Comparison of ENCODE assay signal across 8 cellular contexts in genomic region chr16:4612977-4613635, GRCh38. TPM values are rescaled to one million over a fixed set of nuclear protein-coding genes. Genes with fewer than 3 reads are reported as not detected.
DNase-seq lines count a peak whose midpoint lies in the region; ATAC-seq, FAIRE-seq and TF ChIP-seq lines count a peak whose summit lies in the region.

No MANE protein-coding gene starts in this region.

- 56% methylated on average over 14 of the region's 14 CpGs for WGBS in liver
- 49 to 62% methylated on average over 5 to 11 of the region's 14 CpGs for WGBS in upper lobe of left lung, 2 donors

- peak overlapping the region; percentile 99 for H3K4me2 ChIP-seq in astrocyte (ENCODE audit: low read length)

- H3K4me3 ChIP-seq in astrocyte (ENCODE audit: insufficient read depth, low read depth, low read length) (peak overlapping the region; percentile 86), liver (ENCODE audit: low read depth in 1 of 3, low read length in 3 of 3) (peak overlapping the region; percentile 85 to 94 (median 89)), upper lobe of left lung (peak overlapping the region; percentile 90 to 100 (median 96))

- H2AFZ ChIP-seq in astrocyte (ENCODE audit: low read depth, low read length): no peak overlapping the region

- no peak overlapping the region for H3K27ac Mint-ChIP-seq in activated T-cell treated with anti-CD3 and anti-CD28 coated beads, Interleukin-2, amount 50 U/mL, for 72 hours
- peak overlapping the region; percentile 26 for H3K27ac Mint-ChIP-seq in astrocyte (ENCODE audit: unreplicated experiment)

- no peak for FAIRE-seq in astrocyte (lab: Jason Lieb, UNC)

- peaks cover 39% of the 10 kb centered on the region for H3K4me1 Mint-ChIP-seq in activated T-cell treated with anti-CD3 and anti-CD28 coated beads, Interleukin-2, amount 50 U/mL, for 72 hours (ENCODE audit: low read depth)
- H3K4me1 Mint-ChIP-seq in astrocyte (ENCODE audit: low read depth, unreplicated experiment): peaks cover 2% of the 10 kb centered on the region

- H3K9me3 ChIP-seq in astrocyte (ENCODE audit: insufficient read depth, low read depth, low read length) (no peaks in the 10 kb centered on the region), liver (ENCODE audit: control insufficient read depth in 4 of 4, low read length in 3 of 4) (no peaks in the 10 kb centered on the region), upper lobe of left lung (no peaks in the 10 kb centered on the region)

- peak overlapping the region; percentile 74 to 76 for H3K4me3 Mint-ChIP-seq in activated T-cell treated with anti-CD3 and anti-CD28 coated beads, Interleukin-2, amount 50 U/mL, for 72 hours
- peak overlapping the region; percentile 88 for H3K4me3 Mint-ChIP-seq in astrocyte (ENCODE audit: unreplicated experiment)

- no peak overlapping the region for H3K27ac ChIP-seq in astrocyte (ENCODE audit: low read depth, low read length)
- peak overlapping the region; percentile 93 to 99 for H3K27ac ChIP-seq in liver (ENCODE audit: low read depth in 1 of 2, low read length in 2 of 2)
- H3K27ac ChIP-seq in upper lobe of left lung: peak overlapping the region; percentile 90 to 96 (median 92)

- peaks cover 55% of the 10 kb centered on the region for H3K79me2 ChIP-seq in astrocyte (ENCODE audit: insufficient read depth, low read length)

- no peak for DNase-seq in activated T-cell treated with anti-CD3 and anti-CD28 coated beads, Interleukin-2, amount 50 U/mL, for 72 hours
- no peak for DNase-seq in activated T-cell treated with anti-CD3 and anti-CD28 coated beads, Interleukin-2, amount 50 U/mL, for 48 hours
- DNase-seq in astrocyte (ENCODE audit: low read depth): no peak
- DNase-seq in upper lobe of left lung: no peak
- no peak for DNase-seq in A172 (ENCODE audit: low spot score)
- no peak for DNase-seq in retina

- H3K9me3 Mint-ChIP-seq in activated T-cell treated with anti-CD3 and anti-CD28 coated beads, Interleukin-2, amount 50 U/mL, for 72 hours: no peaks in the 10 kb centered on the region
- no peaks in the 10 kb centered on the region for H3K9me3 Mint-ChIP-seq in astrocyte (ENCODE audit: unreplicated experiment)

- H3K4me1 ChIP-seq in astrocyte (ENCODE audit: insufficient read depth, low read length) (peaks cover 25% of the 10 kb centered on the region), liver (ENCODE audit: control insufficient read depth in 4 of 4, insufficient read depth in 4 of 4, low read length in 3 of 4) (peaks cover 12 to 53% (median 32%) of the 10 kb centered on the region in 4 donors), upper lobe of left lung (peaks cover 48 to 65% (median 55%) of the 10 kb centered on the region in 4 donors)

- peaks cover 1 to 2% of the 10 kb centered on the region in 2 donors for H3K36me3 Mint-ChIP-seq in activated T-cell treated with anti-CD3 and anti-CD28 coated beads, Interleukin-2, amount 50 U/mL, for 72 hours (ENCODE audit: insufficient read depth in 2 of 2)
- no peaks in the 10 kb centered on the region for H3K36me3 Mint-ChIP-seq in astrocyte (ENCODE audit: low read depth, unreplicated experiment)

- peaks cover 50% of the 10 kb centered on the region for H4K20me1 ChIP-seq in astrocyte (ENCODE audit: insufficient read depth, low read length)

- H3K9ac ChIP-seq in astrocyte (ENCODE audit: low read length): peak overlapping the region; percentile 93
- H3K9ac ChIP-seq in liver (ENCODE audit: low read depth in 1 of 2, low read length in 2 of 2): peak overlapping the region; percentile 68 to 92

- TF ChIP-seq CTCF in astrocyte (IDR thresholded peaks at IDR 0.05; ENCODE audit: insufficient read depth, low read depth, low read length) (no peak), liver (IDR thresholded peaks at IDR 0.05; ENCODE audit: low read depth, low read length, missing input control) (no peak), upper lobe of left lung (IDR thresholded peaks at IDR 0.05) (no peak)

- H3K36me3 ChIP-seq in astrocyte (ENCODE audit: insufficient read depth, low read length): no peaks in the 10 kb centered on the region
- H3K36me3 ChIP-seq in liver (ENCODE audit: control insufficient read depth in 4 of 4, insufficient read depth in 3 of 4, low read depth in 1 of 4, low read length in 3 of 4): peaks cover 0 to 10% (median 4%) of the 10 kb centered on the region in 4 donors
- H3K36me3 ChIP-seq in upper lobe of left lung: peaks cover 9 to 24% (median 14%) of the 10 kb centered on the region in 4 donors

- no peak for TF ChIP-seq POLR2A in upper lobe of left lung (IDR thresholded peaks at IDR 0.05)

- no peak for TF ChIP-seq RAD21 in liver (IDR thresholded peaks at IDR 0.05)

- no peak for TF ChIP-seq EP300 in upper lobe of left lung (IDR thresholded peaks at IDR 0.05)

- H3K27me3 Mint-ChIP-seq in activated T-cell treated with anti-CD3 and anti-CD28 coated beads, Interleukin-2, amount 50 U/mL, for 72 hours (ENCODE audit: low read depth): no peaks in the 10 kb centered on the region
- H3K27me3 Mint-ChIP-seq in astrocyte (ENCODE audit: low read depth, unreplicated experiment): no peaks in the 10 kb centered on the region

- no peak for ATAC-seq in activated T-cell treated with anti-CD3 and anti-CD28 coated beads, Interleukin-2, amount 50 U/mL, for 72 hours (replicated peaks in 1 of 2)
- no peak for ATAC-seq in upper lobe of left lung (ENCODE audit: low FRiP score in 2 of 2)
- ATAC-seq in HG03521 (IDR thresholded peaks at IDR 0.05; ENCODE audit: unreplicated experiment): no peak

- H3K27me3 ChIP-seq in astrocyte (ENCODE audit: insufficient read depth, low read length) (no peaks in the 10 kb centered on the region), liver (ENCODE audit: control insufficient read depth in 4 of 4, insufficient read depth in 4 of 4, low read length in 3 of 4) (no peaks in the 10 kb centered on the region), upper lobe of left lung (no peaks in the 10 kb centered on the region)

TF ChIP-seq in liver, 16 proteins besides CTCF, POLR2A, EP300 and RAD21 (continues in another document):
- TF ChIP-seq, protein P1, sequence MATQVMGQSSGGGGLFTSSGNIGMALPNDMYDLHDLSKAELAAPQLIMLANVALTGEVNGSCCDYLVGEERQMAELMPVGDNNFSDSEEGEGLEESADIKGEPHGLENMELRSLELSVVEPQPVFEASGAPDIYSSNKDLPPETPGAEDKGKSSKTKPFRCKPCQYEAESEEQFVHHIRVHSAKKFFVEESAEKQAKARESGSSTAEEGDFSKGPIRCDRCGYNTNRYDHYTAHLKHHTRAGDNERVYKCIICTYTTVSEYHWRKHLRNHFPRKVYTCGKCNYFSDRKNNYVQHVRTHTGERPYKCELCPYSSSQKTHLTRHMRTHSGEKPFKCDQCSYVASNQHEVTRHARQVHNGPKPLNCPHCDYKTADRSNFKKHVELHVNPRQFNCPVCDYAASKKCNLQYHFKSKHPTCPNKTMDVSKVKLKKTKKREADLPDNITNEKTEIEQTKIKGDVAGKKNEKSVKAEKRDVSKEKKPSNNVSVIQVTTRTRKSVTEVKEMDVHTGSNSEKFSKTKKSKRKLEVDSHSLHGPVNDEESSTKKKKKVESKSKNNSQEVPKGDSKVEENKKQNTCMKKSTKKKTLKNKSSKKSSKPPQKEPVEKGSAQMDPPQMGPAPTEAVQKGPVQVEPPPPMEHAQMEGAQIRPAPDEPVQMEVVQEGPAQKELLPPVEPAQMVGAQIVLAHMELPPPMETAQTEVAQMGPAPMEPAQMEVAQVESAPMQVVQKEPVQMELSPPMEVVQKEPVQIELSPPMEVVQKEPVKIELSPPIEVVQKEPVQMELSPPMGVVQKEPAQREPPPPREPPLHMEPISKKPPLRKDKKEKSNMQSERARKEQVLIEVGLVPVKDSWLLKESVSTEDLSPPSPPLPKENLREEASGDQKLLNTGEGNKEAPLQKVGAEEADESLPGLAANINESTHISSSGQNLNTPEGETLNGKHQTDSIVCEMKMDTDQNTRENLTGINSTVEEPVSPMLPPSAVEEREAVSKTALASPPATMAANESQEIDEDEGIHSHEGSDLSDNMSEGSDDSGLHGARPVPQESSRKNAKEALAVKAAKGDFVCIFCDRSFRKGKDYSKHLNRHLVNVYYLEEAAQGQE (IDR thresholded peaks at IDR 0.05): no peak
- TF ChIP-seq, protein P2, sequence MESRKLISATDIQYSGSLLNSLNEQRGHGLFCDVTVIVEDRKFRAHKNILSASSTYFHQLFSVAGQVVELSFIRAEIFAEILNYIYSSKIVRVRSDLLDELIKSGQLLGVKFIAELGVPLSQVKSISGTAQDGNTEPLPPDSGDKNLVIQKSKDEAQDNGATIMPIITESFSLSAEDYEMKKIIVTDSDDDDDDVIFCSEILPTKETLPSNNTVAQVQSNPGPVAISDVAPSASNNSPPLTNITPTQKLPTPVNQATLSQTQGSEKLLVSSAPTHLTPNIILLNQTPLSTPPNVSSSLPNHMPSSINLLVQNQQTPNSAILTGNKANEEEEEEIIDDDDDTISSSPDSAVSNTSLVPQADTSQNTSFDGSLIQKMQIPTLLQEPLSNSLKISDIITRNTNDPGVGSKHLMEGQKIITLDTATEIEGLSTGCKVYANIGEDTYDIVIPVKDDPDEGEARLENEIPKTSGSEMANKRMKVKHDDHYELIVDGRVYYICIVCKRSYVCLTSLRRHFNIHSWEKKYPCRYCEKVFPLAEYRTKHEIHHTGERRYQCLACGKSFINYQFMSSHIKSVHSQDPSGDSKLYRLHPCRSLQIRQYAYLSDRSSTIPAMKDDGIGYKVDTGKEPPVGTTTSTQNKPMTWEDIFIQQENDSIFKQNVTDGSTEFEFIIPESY (IDR thresholded peaks at IDR 0.05): no peak
- TF ChIP-seq HNF4A (conservative IDR thresholded peaks at IDR 0.05) (no peak), ATF3 (IDR thresholded peaks at IDR 0.05) (no peak)

RNA-seq across cellular contexts. Expression of gene UBALD1, which starts 1.6 kb away (rescaled TPM):
- 10 to 100 TPM; 17.2 to 18.4 TPM for total RNA-seq in activated T-cell treated with anti-CD3 and anti-CD28 coated beads, Interleukin-2, amount 50 U/mL, for 72 hours
- total RNA-seq in astrocyte (49.8 and 53.0 TPM in 2 replicates), liver (1 to 10 TPM; 4.5 to 6.9 TPM), upper lobe of left lung (10 to 100 TPM; 14.9 to 43.9 (median 25.8) TPM)
- 10 to 100 TPM in 1 of 2 donors, 1 to 10 TPM in 1; 8.2 to 22.4 TPM for polyA plus RNA-seq in liver
- 6.0 and 7.9 TPM in 2 replicates for total RNA-seq in A172 (2014; rRNA removed; shearing (Covaris generic))

RNA-seq across cellular contexts. Expression of gene MGRN1, which starts 11.5 kb away (rescaled TPM):
- total RNA-seq in activated T-cell treated with anti-CD3 and anti-CD28 coated beads, Interleukin-2, amount 50 U/mL, for 72 hours: 100 to 1,000 TPM; 107 to 116 TPM
- total RNA-seq in astrocyte: 89.0 and 91.5 TPM in 2 replicates
- total RNA-seq in liver: 10 to 100 TPM; 15.9 to 35.7 TPM
- 10 to 100 TPM; 21.9 to 29.9 TPM for polyA plus RNA-seq in liver
- total RNA-seq in upper lobe of left lung: 100 to 1,000 TPM in 3 of 6 donors, 10 to 100 TPM in 3; 49.0 to 148 (median 99.1) TPM
- 28.0 and 28.2 TPM in 2 replicates for total RNA-seq in A172 (2014; rRNA removed; shearing (Covaris generic))

RNA-seq across cellular contexts. Expression of gene C16orf96, which starts 57.0 kb away (rescaled TPM):
- total RNA-seq in activated T-cell treated with anti-CD3 and anti-CD28 coated beads, Interleukin-2, amount 50 U/mL, for 72 hours: under 1 TPM; 0.51 to 0.55 TPM
- total RNA-seq in astrocyte (0.20 and 0.38 TPM in 2 replicates), liver (under 1 TPM; 0.09 to 0.25 TPM), upper lobe of left lung (1 to 10 TPM in 1 of 6 donors, under 1 TPM in 4, not detected in 1; 0.24 to 1.0 (median 0.46) TPM)
- under 1 TPM; 0.06 to 0.07 TPM for polyA plus RNA-seq in liver
- not detected in 2 replicates for total RNA-seq in A172 (2014; rRNA removed; shearing (Covaris generic))
